ENCODE assay signal across 11 cellular contexts in the genomic region with DNA sequence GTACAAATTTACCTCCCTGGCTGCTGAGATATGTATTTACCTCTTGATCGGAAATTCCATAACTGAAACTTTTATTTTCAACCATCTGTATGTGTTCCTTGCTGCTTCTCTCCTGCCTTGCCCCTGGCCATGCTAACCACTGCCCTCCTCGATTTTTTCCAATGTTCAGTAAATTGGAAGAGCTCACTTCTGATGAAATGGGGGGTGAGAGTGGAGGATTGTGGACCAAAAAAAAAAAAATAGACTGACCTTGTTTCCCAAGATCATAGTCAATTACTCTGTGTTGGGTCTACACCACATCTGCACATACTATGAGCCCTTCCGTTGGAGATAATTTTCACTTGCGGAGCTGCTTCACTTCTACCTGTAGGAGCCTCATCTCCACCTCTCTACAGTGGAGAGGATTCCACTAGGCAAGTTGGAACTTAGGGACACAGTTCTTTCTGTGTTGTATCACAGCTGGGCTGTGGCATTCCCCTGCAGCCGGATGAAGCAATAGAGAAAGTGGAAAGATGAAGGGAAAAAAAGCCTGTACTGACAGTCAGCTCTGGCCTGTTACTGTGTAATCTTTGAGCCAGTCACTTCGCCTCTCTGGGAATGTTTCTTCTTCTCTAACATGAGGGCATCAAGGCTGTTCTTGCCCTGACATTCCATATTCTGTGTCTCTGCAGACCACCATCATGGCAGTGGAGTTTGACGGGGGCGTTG. TPM values are rescaled to one million over a fixed set of nuclear protein-coding genes. Genes with fewer than 3 reads are reported as not detected.
DNase-seq lines count a peak whose midpoint lies in the region; ATAC-seq and TF ChIP-seq lines count a peak whose summit lies in the region.
"Had no signal": no experiment of that assay in that cellular context is flagged by ENCODE, and none has a peak within 500 bp of the region (broad histone marks: within the 10 kb centered on the region; RNA-seq: fewer than 3 reads in every experiment).

No MANE protein-coding gene starts in this region.

- H3K36me3 ChIP-seq in OCI-LY7 (ENCODE audit: insufficient read depth, low read length), result peaks cover 52% of the 10 kb centered on the region

- no peaks in the 10 kb centered on the region for H3K27me3 Mint-ChIP-seq in activated CD4-positive, alpha-beta T cell treated with anti-CD3 and anti-CD28 coated beads for 36 hours
- no peaks in the 10 kb centered on the region for H3K27me3 Mint-ChIP-seq in stimulated activated memory B cell treated with anti-CD40 and anti-IgM and Interleukin-4, amounts not matched to agents 10 μg/mL and 1 μg/mL and 100 μg/mL, for 72 hours

- peak overlapping the region; percentile 99 for H3K4me2 ChIP-seq in OCI-LY7 (ENCODE audit: low read length)

- no peaks in the 10 kb centered on the region for H4K20me1 ChIP-seq in OCI-LY7 (ENCODE audit: insufficient read depth, low read length)

- H3K27ac Mint-ChIP-seq in activated CD4-positive, alpha-beta T cell treated with anti-CD3 and anti-CD28 coated beads for 36 hours, result peak overlapping the region; percentile 99
- peak overlapping the region; percentile 95 for H3K27ac Mint-ChIP-seq in stimulated activated memory B cell treated with anti-CD40 and anti-IgM and Interleukin-4, amounts not matched to agents 10 μg/mL and 1 μg/mL and 100 μg/mL, for 72 hours

- no peak for DNase-seq in activated CD4-positive, alpha-beta T cell treated with anti-CD3 and anti-CD28 coated beads for 36 hours
- no peak for DNase-seq in activated CD4-positive, alpha-beta T cell treated with anti-CD3 and anti-CD28 coated beads for 4 hours
- DNase-seq in OCI-LY7 (ENCODE audit: low spot score) (no peak), foreskin keratinocyte (peak; percentile 42 to 43), GM20000 (ENCODE audit: low spot score) (no peak)
- no peak for DNase-seq in stimulated activated CD8-positive, alpha-beta memory T cell treated with anti-CD3 and anti-CD28 coated beads, Interleukin-4, amount 100 ng/mL, for 48 hours
- DNase-seq: NCI-H1694 treated with DMSO at 0.1 percent for 48 hours had no signal

- no TSS peak for BruUV-seq in OCI-LY7 (replicated peaks; lab: Mats Ljungman, UMichigan)

- no peaks in the 10 kb centered on the region for H3K9me3 ChIP-seq in OCI-LY7 (ENCODE audit: low read length)
- H3K9me3 ChIP-seq: adrenal gland had no signal

- peak overlapping the region; percentile 83 for H3K27ac ChIP-seq in OCI-LY7 (ENCODE audit: low read depth, low read length, poor library complexity, severe bottlenecking)
- no peak overlapping the region for H3K27ac ChIP-seq in foreskin keratinocyte

- H3K27me3 ChIP-seq in foreskin keratinocyte, result no peaks in the 10 kb centered on the region
- H3K27me3 ChIP-seq: adrenal gland had no signal

- peak overlapping the region; percentile 49; the same call in 1 of the 2 replicates for H2AFZ ChIP-seq in OCI-LY7 (ENCODE audit: low read length)

- no peaks in the 10 kb centered on the region for H3K9me3 Mint-ChIP-seq in activated CD4-positive, alpha-beta T cell treated with anti-CD3 and anti-CD28 coated beads for 36 hours (ENCODE audit: low read depth)
- no peaks in the 10 kb centered on the region for H3K9me3 Mint-ChIP-seq in stimulated activated memory B cell treated with anti-CD40 and anti-IgM and Interleukin-4, amounts not matched to agents 10 μg/mL and 1 μg/mL and 100 μg/mL, for 72 hours

- peaks cover 42% of the 10 kb centered on the region for H3K79me2 ChIP-seq in OCI-LY7 (ENCODE audit: insufficient read depth, low read depth, low read length)

- H3K4me1 Mint-ChIP-seq in activated CD4-positive, alpha-beta T cell treated with anti-CD3 and anti-CD28 coated beads for 36 hours, result peaks cover 59% of the 10 kb centered on the region
- H3K4me1 Mint-ChIP-seq in stimulated activated memory B cell treated with anti-CD40 and anti-IgM and Interleukin-4, amounts not matched to agents 10 μg/mL and 1 μg/mL and 100 μg/mL, for 72 hours, result peaks cover 58% of the 10 kb centered on the region

- POLR2A ChIA-PET in activated CD4-positive, alpha-beta T cell treated with anti-CD3 and anti-CD28 coated beads for 36 hours (lab: Charles Lee), result interaction anchor here (0.5 to 4.2 kb wide), 5 partner anchors 11 to 434 kb away, joined by 3 to 65 read pairs (median 57); partner anchors contain the start of genes PFDN6, PSMB8, TAP2 and WDR46
- POLR2A ChIA-PET in OCI-LY7 (lab: Charles Lee), result interaction anchor here (0.6 to 7.7 kb wide), 11 partner anchors 9 to 457 kb away, joined by 3 to 88 read pairs (median 5); partner anchors contain the start of genes PSMB8 and TAP2

- intact Hi-C loops in activated CD4-positive, alpha-beta T cell treated with anti-CD3 and anti-CD28 coated beads for 36 hours (cut with DNase I, micrococcal nuclease), result loop anchor here (2.0 kb wide), 2 partner anchors 115 to 1235 kb away; partner anchors contain the start of gene PRRC2A (in 1 of the 2)
- intact Hi-C loops in OCI-LY7 (cut with micrococcal nuclease; ENCODE audit: unreplicated experiment), result no loop called here

- H3K4me3 Mint-ChIP-seq in activated CD4-positive, alpha-beta T cell treated with anti-CD3 and anti-CD28 coated beads for 36 hours, result peak overlapping the region; percentile 100
- peak overlapping the region; percentile 95 for H3K4me3 Mint-ChIP-seq in stimulated activated memory B cell treated with anti-CD40 and anti-IgM and Interleukin-4, amounts not matched to agents 10 μg/mL and 1 μg/mL and 100 μg/mL, for 72 hours

- TF ChIP-seq CTCF in OCI-LY7 (conservative IDR thresholded peaks at IDR 0.05; ENCODE audit: low read length) (no peak), foreskin keratinocyte (conservative IDR thresholded peaks at IDR 0.05) (no peak), GM20000 (IDR thresholded peaks at IDR 0.05; ENCODE audit: extremely low read depth, missing control alignments) (no peak)

- CTCF ChIA-PET in activated CD4-positive, alpha-beta T cell treated with anti-CD3 and anti-CD28 coated beads for 36 hours (lab: Charles Lee), result interaction anchor here (0.5 to 8.0 kb wide), 14 partner anchors 9 to 370 kb away, joined by 3 to 240 read pairs (median 4); partner anchors contain the start of genes PSMB8 and TAP2
- CTCF ChIA-PET in OCI-LY7 (lab: Charles Lee; ENCODE audit: unreplicated experiment), result interaction anchor here (0.5 to 4.7 kb wide), 4 partner anchors 10 to 638 kb away, joined by 3 to 17 read pairs (median 4); partner anchors contain the start of gene TAP2

- H3K4me1 ChIP-seq in OCI-LY7 (ENCODE audit: insufficient read depth, low read length, poor library complexity, severe bottlenecking) (peaks cover 75% of the 10 kb centered on the region), foreskin keratinocyte (peaks cover 2% of the 10 kb centered on the region)

- peak overlapping the region; percentile 83 for H3K4me3 ChIP-seq in OCI-LY7 (ENCODE audit: low read depth, low read length, poor library complexity, severe bottlenecking)

- H3K9me2 ChIP-seq in OCI-LY7 (ENCODE audit: insufficient read depth, low read length), result no peaks in the 10 kb centered on the region

- H3K36me3 Mint-ChIP-seq in activated CD4-positive, alpha-beta T cell treated with anti-CD3 and anti-CD28 coated beads for 36 hours (ENCODE audit: low read depth), result peaks cover 85% of the 10 kb centered on the region
- H3K36me3 Mint-ChIP-seq in stimulated activated memory B cell treated with anti-CD40 and anti-IgM and Interleukin-4, amounts not matched to agents 10 μg/mL and 1 μg/mL and 100 μg/mL, for 72 hours, result peaks cover 66% of the 10 kb centered on the region

- no peak for ATAC-seq in activated CD4-positive, alpha-beta T cell treated with anti-CD3 and anti-CD28 coated beads for 36 hours
- ATAC-seq in foreskin keratinocyte, result no peak
- ATAC-seq in stimulated activated memory B cell treated with anti-CD40 and anti-IgM and Interleukin-4, amounts not matched to agents 10 μg/mL and 1 μg/mL and 100 μg/mL, for 72 hours, result no peak
- ATAC-seq in HG03521 (IDR thresholded peaks at IDR 0.05; ENCODE audit: unreplicated experiment), result no peak

RNA-seq across cellular contexts. Expression of gene PSMB9, which starts 1.6 kb away (rescaled TPM):
- total RNA-seq in activated CD4-positive, alpha-beta T cell treated with anti-CD3 and anti-CD28 coated beads for 36 hours, result 100 to 1,000 TPM; 210 to 282 TPM
- total RNA-seq in OCI-LY7 (2014; rRNA removed; shearing (Covaris generic)), result 149 and 158 TPM in 2 replicates
- total RNA-seq in OCI-LY7 (2022) (193 and 207 TPM in 2 replicates), foreskin keratinocyte (33.9 and 44.1 TPM in 2 replicates)
- 71.1 and 76.9 TPM in 2 replicates for polyA plus RNA-seq in foreskin keratinocyte

RNA-seq across cellular contexts. Expression of gene TAP1, which starts 2.1 kb away (rescaled TPM):
- 100 to 1,000 TPM; 191 to 255 TPM for total RNA-seq in activated CD4-positive, alpha-beta T cell treated with anti-CD3 and anti-CD28 coated beads for 36 hours
- total RNA-seq in OCI-LY7 (2014; rRNA removed; shearing (Covaris generic)), result 62.1 and 85.9 TPM in 2 replicates
- total RNA-seq in OCI-LY7 (2022), result 66.3 and 75.0 TPM in 2 replicates
- 77.4 and 79.2 TPM in 2 replicates for total RNA-seq in foreskin keratinocyte
- polyA plus RNA-seq in foreskin keratinocyte, result 68.0 and 75.5 TPM in 2 replicates

RNA-seq across cellular contexts. Expression of gene PSMB8, which starts 11.8 kb away (rescaled TPM):
- 100 to 1,000 TPM; 238 to 338 TPM for total RNA-seq in activated CD4-positive, alpha-beta T cell treated with anti-CD3 and anti-CD28 coated beads for 36 hours
- total RNA-seq in OCI-LY7 (2014; rRNA removed; shearing (Covaris generic)), result 142 and 164 TPM in 2 replicates
- total RNA-seq in OCI-LY7 (2022) (194 and 216 TPM in 2 replicates), foreskin keratinocyte (88.1 and 89.7 TPM in 2 replicates)
- polyA plus RNA-seq in foreskin keratinocyte, result 119 and 125 TPM in 2 replicates

RNA-seq across cellular contexts. Expression of gene TAP2, which starts 17.1 kb away (rescaled TPM):
- 100 to 1,000 TPM in 1 of 2 experiments, 10 to 100 TPM in 1; 96.4 to 150 TPM for total RNA-seq in activated CD4-positive, alpha-beta T cell treated with anti-CD3 and anti-CD28 coated beads for 36 hours
- 90.9 and 96.4 TPM in 2 replicates for total RNA-seq in OCI-LY7 (2014; rRNA removed; shearing (Covaris generic))
- total RNA-seq in OCI-LY7 (2022) (108 and 132 TPM in 2 replicates), foreskin keratinocyte (52.8 and 67.4 TPM in 2 replicates)
- 52.7 and 64.8 TPM in 2 replicates for polyA plus RNA-seq in foreskin keratinocyte

RNA-seq across cellular contexts. Expression of gene HLA-DOB, which starts 38.8 kb away (rescaled TPM):
- total RNA-seq in activated CD4-positive, alpha-beta T cell treated with anti-CD3 and anti-CD28 coated beads for 36 hours, result 1 to 10 TPM; 1.5 to 1.6 TPM
- total RNA-seq in OCI-LY7 (2014; rRNA removed; shearing (Covaris generic)), result 46.5 and 48.1 TPM in 2 replicates
- 57.1 and 69.3 TPM in 2 replicates for total RNA-seq in OCI-LY7 (2022)
- total RNA-seq in foreskin keratinocyte, result 3.0 and 3.4 TPM in 2 replicates
- 3.0 and 3.5 TPM in 2 replicates for polyA plus RNA-seq in foreskin keratinocyte
- total RNA-seq: A172 had no signal

Comparison
In these comparisons a context has a peak if more than half of its experiments do, and no peak if none do; other contexts are left out.
1. DNase-seq: peak in foreskin keratinocyte (2 of 2); none in activated CD4-positive, alpha-beta T cell treated with anti-CD3 and anti-CD28 coated beads for 36 hours (single experiment), activated CD4-positive, alpha-beta T cell treated with anti-CD3 and anti-CD28 coated beads for 4 hours (0 of 2), OCI-LY7 (single experiment), GM20000 (single experiment) and stimulated activated CD8-positive, alpha-beta memory T cell treated with anti-CD3 and anti-CD28 coated beads, Interleukin-4, amount 100 ng/mL, for 48 hours (single experiment).